In genomic region chr5:132462856-132463745, GRCh38 we compare ENCODE assay signal across 1 cellular context.
TF ChIP-seq lines count a peak whose summit lies in the region.

No MANE protein-coding gene starts in this region.

TF ChIP-seq in H1, 55 proteins besides CTCF, POLR2A, EP300 and RAD21 (continued from another document):
- no peak for TF ChIP-seq USF2 (IDR thresholded peaks at IDR 0.05; ENCODE audit: low read length)
- no peak for TF ChIP-seq EZH2 (IDR thresholded peaks at IDR 0.05; ENCODE audit: low read depth, low read length, severe bottlenecking)
- no peak for TF ChIP-seq RBBP5 (IDR thresholded peaks at IDR 0.05; ENCODE audit: borderline replicate concordance, low read depth, low read length)
- no peak for TF ChIP-seq SIN3A (conservative IDR thresholded peaks at IDR 0.05 in 1 of 2, IDR thresholded peaks at IDR 0.05 in 1 of 2; ENCODE audit: low read depth in 1 of 2, low read length in 2 of 2)
- TF ChIP-seq CBX5 (IDR thresholded peaks at IDR 0.05; ENCODE audit: low read depth, low read length): no peak
- TF ChIP-seq RNF2 (IDR thresholded peaks at IDR 0.05; ENCODE audit: borderline replicate concordance, low read depth, low read length, missing control alignments, poor library complexity, severe bottlenecking): no peak
- TF ChIP-seq JUND (IDR thresholded peaks at IDR 0.05; ENCODE audit: low read length): no peak
- TF ChIP-seq BRCA1 (IDR thresholded peaks at IDR 0.05; ENCODE audit: low read depth, low read length): no peak
- TF ChIP-seq CEBPB (IDR thresholded peaks at IDR 0.05; ENCODE audit: low read depth, low read length): no peak
- no peak for TF ChIP-seq GABPA (IDR thresholded peaks at IDR 0.05; ENCODE audit: borderline replicate concordance, insufficient read depth, low read length)
- no peak for TF ChIP-seq CHD2 (IDR thresholded peaks at IDR 0.05; ENCODE audit: low read length)
- no peak for TF ChIP-seq POU5F1 (IDR thresholded peaks at IDR 0.05; ENCODE audit: low read depth, low read length)
